ENCODE assay signal across 8 cellular contexts in the genomic region with DNA sequence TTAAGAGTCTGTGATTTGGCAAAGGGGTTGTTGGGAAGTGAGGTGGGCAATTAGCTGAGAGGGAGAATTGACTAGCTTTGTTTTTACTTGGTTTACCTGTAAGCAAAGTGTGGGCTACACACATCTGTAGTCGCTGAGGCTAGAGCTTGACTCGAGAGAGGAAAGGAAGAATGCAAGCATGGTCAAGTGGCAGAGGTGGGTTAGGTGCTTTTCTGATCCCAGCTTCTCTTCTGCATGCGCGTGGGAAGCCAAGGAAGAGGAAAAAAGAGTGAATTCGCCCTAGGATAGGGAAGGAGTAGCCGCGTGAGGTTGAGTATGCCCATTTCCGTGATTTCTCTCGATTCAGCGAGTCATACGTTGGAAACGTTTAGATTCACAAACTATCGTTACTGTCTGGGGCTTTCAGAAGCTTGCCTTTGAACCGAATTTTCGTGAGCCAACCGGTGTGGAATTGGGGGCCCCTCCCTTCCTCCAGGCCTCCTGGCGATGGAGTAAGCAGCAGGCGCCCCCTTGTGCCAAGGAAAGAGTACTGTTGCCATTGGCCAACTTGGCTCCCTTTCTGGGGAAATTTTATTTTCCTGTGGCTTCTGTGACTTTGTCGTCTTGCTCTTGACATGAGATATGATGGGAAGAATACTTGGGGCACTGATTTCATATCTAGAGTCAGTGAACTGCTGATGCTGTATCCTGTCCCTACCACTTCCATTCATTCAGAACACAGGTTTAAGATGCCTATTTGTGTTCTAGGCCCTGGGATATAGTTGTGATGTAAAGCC. TPM values are rescaled to one million over a fixed set of nuclear protein-coding genes. Genes with fewer than 3 reads are reported as not detected.
A peak's percentile ranks its signal among the peaks of the same experiment; 100 is the strongest.
DNase-seq lines count a peak whose midpoint lies in the region; ATAC-seq and TF ChIP-seq lines count a peak whose summit lies in the region.

No MANE protein-coding gene starts in this region.

- TF ChIP-seq POLR2A in Peyer's patch (IDR thresholded peaks at IDR 0.05): peak; percentile 33 to 39

- peak overlapping the region; percentile 83 to 99 (median 99) for H3K4me3 Mint-ChIP-seq in naive B cell
- peak overlapping the region; percentile 99 for H3K4me3 Mint-ChIP-seq in stimulated activated effector memory CD8-positive, alpha-beta T cell treated with anti-CD3 and anti-CD28 coated beads, Interleukin-12 subunit alpha, Interleukin-12 subunit beta, amount 100 ng/mL, for 72 hours

- peak overlapping the region; percentile 98 for H3K4me2 ChIP-seq in KMS-11

- no peak overlapping the region for H3K4me3 ChIP-seq in KMS-11 (IDR thresholded peaks at IDR 0.05; ENCODE audit: insufficient read depth, low read depth, low read length)
- H3K4me3 ChIP-seq in Peyer's patch: peak overlapping the region; percentile 82 to 84 (median 83)

- peak overlapping the region; percentile 65; the same call in 1 of the 2 replicates for H3K27ac ChIP-seq in KMS-11
- H3K27ac ChIP-seq in Peyer's patch: peak overlapping the region; percentile 95 to 99 (median 98)

- DNase-seq in GDM1 (lab: John Stamatoyannopoulos, UW) (peak; percentile 74), Peyer's patch (peak; percentile 79 to 94 (median 83)), activated T-helper 1 cell treated with Interleukin-2 at 50 U/mL for 16 hours (ENCODE audit: low read depth) (peak; percentile 74), fibroblast of gingiva (ENCODE audit: low read depth) (peak; percentile 79), naive B cell (peak; percentile 78)
- peak; percentile 74 to 90 for DNase-seq in stimulated activated effector memory CD8-positive, alpha-beta T cell treated with anti-CD3 and anti-CD28 coated beads, Interleukin-12 subunit alpha, Interleukin-12 subunit beta, amount 100 ng/mL, for 72 hours (ENCODE audit: low spot score in 2 of 2)

- H3K27me3 ChIP-seq in KMS-11 (ENCODE audit: insufficient read depth, low read depth) (peaks cover 10% of the 10 kb centered on the region), Peyer's patch (no peaks in the 10 kb centered on the region)

- peak overlapping the region; percentile 91 for H2AFZ ChIP-seq in KMS-11 (ENCODE audit: low read depth)

- H3K9ac ChIP-seq in KMS-11: peak overlapping the region; percentile 64; the same call in 1 of the 2 replicates

- H3K9me3 Mint-ChIP-seq in naive B cell: peaks cover 0 to 1% (median 0%) of the 10 kb centered on the region in 7 donors
- H3K9me3 Mint-ChIP-seq in stimulated activated effector memory CD8-positive, alpha-beta T cell treated with anti-CD3 and anti-CD28 coated beads, Interleukin-12 subunit alpha, Interleukin-12 subunit beta, amount 100 ng/mL, for 72 hours: no peaks in the 10 kb centered on the region

- peaks cover 40 to 56% (median 47%) of the 10 kb centered on the region in 3 donors for H3K4me1 Mint-ChIP-seq in naive B cell
- H3K4me1 Mint-ChIP-seq in stimulated activated effector memory CD8-positive, alpha-beta T cell treated with anti-CD3 and anti-CD28 coated beads, Interleukin-12 subunit alpha, Interleukin-12 subunit beta, amount 100 ng/mL, for 72 hours: peaks cover 90% of the 10 kb centered on the region

- H3K9me3 ChIP-seq in Peyer's patch: no peaks in the 10 kb centered on the region

- TF ChIP-seq CTCF in KMS-11 (conservative IDR thresholded peaks at IDR 0.05; ENCODE audit: low read depth, low read length) (peak; percentile 94), Peyer's patch (IDR thresholded peaks at IDR 0.05) (peak; percentile 91 to 99 (median 98))

- H3K27ac Mint-ChIP-seq in naive B cell: peak overlapping the region; percentile 12 to 99 (median 88)
- peak overlapping the region; percentile 100 for H3K27ac Mint-ChIP-seq in stimulated activated effector memory CD8-positive, alpha-beta T cell treated with anti-CD3 and anti-CD28 coated beads, Interleukin-12 subunit alpha, Interleukin-12 subunit beta, amount 100 ng/mL, for 72 hours

- ATAC-seq in naive B cell (ENCODE audit: low read depth in 2 of 2) (peak; percentile 32 to 43), GM21515 (IDR thresholded peaks at IDR 0.05; ENCODE audit: unreplicated experiment) (no peak)
- peak; percentile 31 for ATAC-seq in stimulated activated effector memory CD8-positive, alpha-beta T cell treated with anti-CD3 and anti-CD28 coated beads, Interleukin-12 subunit alpha, Interleukin-12 subunit beta, amount 100 ng/mL, for 72 hours

- no peaks in the 10 kb centered on the region; the same call in 1 of the 2 replicates for H4K20me1 ChIP-seq in KMS-11 (ENCODE audit: insufficient read depth)

- H3K4me1 ChIP-seq in KMS-11 (ENCODE audit: low read depth, poor library complexity, severe bottlenecking) (peaks cover 42% of the 10 kb centered on the region), Peyer's patch (peaks cover 11 to 32% (median 13%) of the 10 kb centered on the region in 4 donors)

- H3K79me2 ChIP-seq in KMS-11 (ENCODE audit: insufficient read depth, low read depth): peaks cover 4% of the 10 kb centered on the region; the same call in 1 of the 2 replicates

- H3K36me3 ChIP-seq in KMS-11 (ENCODE audit: insufficient read depth) (no peaks in the 10 kb centered on the region), Peyer's patch (peaks cover 0 to 5% (median 0%) of the 10 kb centered on the region in 3 donors)

- peaks cover 10 to 17% of the 10 kb centered on the region in 2 donors for H3K36me3 Mint-ChIP-seq in naive B cell
- H3K36me3 Mint-ChIP-seq in stimulated activated effector memory CD8-positive, alpha-beta T cell treated with anti-CD3 and anti-CD28 coated beads, Interleukin-12 subunit alpha, Interleukin-12 subunit beta, amount 100 ng/mL, for 72 hours: peaks cover 49% of the 10 kb centered on the region

- no peaks in the 10 kb centered on the region for H3K27me3 Mint-ChIP-seq in naive B cell

RNA-seq across cellular contexts. Expression of a gene that starts 1.3 kb away (rescaled TPM):
- total RNA-seq in Peyer's patch: 10 to 100 TPM in 3 of 4 donors, 1 to 10 TPM in 1; 9.9 to 24.5 (median 18.1) TPM
- 10 to 100 TPM in 4 of 6 donors, 1 to 10 TPM in 2; 7.8 to 14.2 (median 10.8) TPM for polyA plus RNA-seq in naive B cell (ENCODE audit: low read depth in 6 of 6)

RNA-seq across cellular contexts. Expression of a gene that starts 37.5 kb away (rescaled TPM):
- 10 to 100 TPM; 12.4 to 40.3 (median 29.0) TPM for total RNA-seq in Peyer's patch
- polyA plus RNA-seq in naive B cell (ENCODE audit: low read depth in 6 of 6): 1 to 10 TPM; 2.2 to 7.9 (median 2.4) TPM
